18 cellular contexts compared by ENCODE assay signal in genomic region chr7:41130596-41131236, GRCh38.
A peak's percentile ranks its signal among the peaks of the same experiment; 100 is the strongest.
DNase-seq lines count a peak whose midpoint lies in the region; ATAC-seq and TF ChIP-seq lines count a peak whose summit lies in the region.
"Had no signal": no experiment of that assay in that cellular context is flagged by ENCODE, and none has a peak within 500 bp of the region (broad histone marks: within the 10 kb centered on the region; RNA-seq: fewer than 3 reads in every experiment).

No MANE protein-coding gene starts in this region.

- no peak overlapping the region for H3K4ac ChIP-seq in H9 (ENCODE audit: low read depth, low read length)

- no CpG with 5 or more reads among the region's 10 CpGs for WGBS in H9 (ENCODE audit: extremely low coverage, insufficient read length, low lambda C conversion rate)
- 88 to 94% methylated on average over 6 to 10 of the region's 10 CpGs for WGBS in endodermal cell (ENCODE audit: insufficient coverage in 1 of 2, insufficient read length in 1 of 2), 2 experiments

- no peak overlapping the region for H3K23ac ChIP-seq in H9 (ENCODE audit: insufficient read length, low read depth, low read length)

- H3K9ac ChIP-seq in H9 (ENCODE audit: extremely low read depth, insufficient read length, low read length) (no peak overlapping the region), endodermal cell (ENCODE audit: extremely low read depth, low read length, poor library complexity, severe bottlenecking) (no peak overlapping the region)

- TF ChIP-seq CTCF in H9 (conservative IDR thresholded peaks at IDR 0.05) (no peak), endodermal cell (conservative IDR thresholded peaks at IDR 0.05) (no peak), nephron progenitor cell (IDR thresholded peaks at IDR 0.05) (no peak), coronary artery (IDR thresholded peaks at IDR 0.05) (no peak)

- H3K27me3 ChIP-seq in H9 (ENCODE audit: insufficient read depth, low read length) (no peaks in the 10 kb centered on the region), endodermal cell (ENCODE audit: control insufficient read depth, insufficient read depth, low read length, poor library complexity, severe bottlenecking) (no peaks in the 10 kb centered on the region)

- H3K14ac ChIP-seq in H9 (ENCODE audit: insufficient read depth, low read length) = no peak overlapping the region

- H3T11ph ChIP-seq in H9 (ENCODE audit: low read length) = no peak overlapping the region

- H4K20me1 ChIP-seq in H9 (ENCODE audit: control insufficient read depth, insufficient read depth, insufficient read length) = no peaks in the 10 kb centered on the region

- H2AK5ac ChIP-seq in H9 (ENCODE audit: insufficient read length, low read length) = no peak overlapping the region

- H3K9me3 Mint-ChIP-seq in H9 (no peaks in the 10 kb centered on the region), endodermal cell (no peaks in the 10 kb centered on the region), nephron progenitor cell (no peaks in the 10 kb centered on the region)

- no peak overlapping the region for H4K8ac ChIP-seq in H9 (replicated peaks; ENCODE audit: insufficient read length, low read depth, low read length)

- H3K4me1 Mint-ChIP-seq in H9 (peaks cover 25 to 29% of the 10 kb centered on the region in 2 experiments), endodermal cell (peaks cover 12% of the 10 kb centered on the region), nephron progenitor cell (peaks cover 45% of the 10 kb centered on the region)
- H3K4me1 Mint-ChIP-seq: T-cell had no signal

- H3K36me3 ChIP-seq in endodermal cell (ENCODE audit: control insufficient read depth, insufficient read depth, low read length) = no peaks in the 10 kb centered on the region

- ATAC-seq in GM21381 (IDR thresholded peaks at IDR 0.05; ENCODE audit: unreplicated experiment) (no peak), GM21360 (IDR thresholded peaks at IDR 0.05; ENCODE audit: unreplicated experiment) (no peak)
- ATAC-seq: T-cell had no signal

- no peak overlapping the region for H3K4me3 ChIP-seq in endodermal cell (ENCODE audit: low read length)
- no peak overlapping the region for H3K4me3 ChIP-seq in coronary artery

- no peak overlapping the region for H2AFZ ChIP-seq in H9 (ENCODE audit: low read length)

- H4K5ac ChIP-seq in H9 (ENCODE audit: insufficient read length, low read depth, low read length) = no peak overlapping the region

- H3K56ac ChIP-seq in H9 (ENCODE audit: insufficient read length, low read depth, low read length) = no peak overlapping the region

- H3K79me2 ChIP-seq in H9 (ENCODE audit: insufficient read depth, low read length) = no peaks in the 10 kb centered on the region

- H3K9me3 ChIP-seq in H9 (ENCODE audit: control insufficient read depth, low read depth, low read length) = no peaks in the 10 kb centered on the region
- H3K9me3 ChIP-seq in endodermal cell (ENCODE audit: control insufficient read depth, low read length) = no peaks in the 10 kb centered on the region
- H3K9me3 ChIP-seq: Caco-2 had no signal

- H3K27ac Mint-ChIP-seq in H9 (no peak overlapping the region), endodermal cell (no peak overlapping the region), nephron progenitor cell (peak overlapping the region; percentile 87)
- H3K27ac Mint-ChIP-seq: CD14-positive monocyte, T-cell had no signal

- H2BK120ac ChIP-seq in H9 (ENCODE audit: low read depth, low read length, poor library complexity, severe bottlenecking) = no peak overlapping the region

- H3K18ac ChIP-seq in H9 (ENCODE audit: insufficient read length, low read depth, low read length) = no peak overlapping the region

- no peak overlapping the region for H4K91ac ChIP-seq in H9 (ENCODE audit: insufficient read length, low read depth, low read length)

- no peaks in the 10 kb centered on the region for H3K79me1 ChIP-seq in H9 (ENCODE audit: insufficient read depth, low read depth, low read length, poor library complexity, severe bottlenecking)

- H3K4me3 Mint-ChIP-seq in H9 (no peak overlapping the region), endodermal cell (no peak overlapping the region), nephron progenitor cell (no peak overlapping the region)
- H3K4me3 Mint-ChIP-seq: CD14-positive monocyte, T-cell had no signal

- H2BK15ac ChIP-seq in H9 (ENCODE audit: low read depth, low read length) = no peak overlapping the region

- DNase-seq in H9 (peak; percentile 24), NCI-H524 treated with DMSO at 0.1 percent for 48 hours (lab: John Stamatoyannopoulos, UW) (peak; percentile 71), endodermal cell (no peak), nephron progenitor cell (no peak), NCI-H2227 (lab: John Stamatoyannopoulos, UW; ENCODE audit: unreplicated experiment) (no peak), coronary artery (ENCODE audit: low spot score) (no peak)
- DNase-seq: AML-193, Caco-2, DMS53, H7, KG1, NCI-H1436, NCI-H2081 treated with DMSO at 0.1 percent for 48 hours, NCI-H748 treated with DMSO at 0.1 percent for 48 hours, T-cell had no signal

- H2BK20ac ChIP-seq in H9 (ENCODE audit: low read depth, low read length, poor library complexity, severe bottlenecking) = no peak overlapping the region

- no peaks in the 10 kb centered on the region for H3K23me2 ChIP-seq in H9 (ENCODE audit: insufficient read length, low read depth, low read length, poor library complexity, severe bottlenecking)

- no peaks in the 10 kb centered on the region; a peak in 1 of 7 replicates for H3K36me3 Mint-ChIP-seq in H9 (ENCODE audit: insufficient read depth in 1 of 3, low read depth in 3 of 3)
- H3K36me3 Mint-ChIP-seq in endodermal cell (ENCODE audit: low read depth) = no peaks in the 10 kb centered on the region
- no peaks in the 10 kb centered on the region for H3K36me3 Mint-ChIP-seq in nephron progenitor cell (ENCODE audit: low read depth)
- H3K36me3 Mint-ChIP-seq: CD14-positive monocyte, T-cell had no signal

- H3K27me3 Mint-ChIP-seq in H9 (ENCODE audit: low read depth) = no peaks in the 10 kb centered on the region
- no peaks in the 10 kb centered on the region for H3K27me3 Mint-ChIP-seq in endodermal cell (ENCODE audit: insufficient read depth)
- H3K27me3 Mint-ChIP-seq in nephron progenitor cell (ENCODE audit: low read depth, poor library complexity) = peaks cover 6% of the 10 kb centered on the region
- H3K27me3 Mint-ChIP-seq: T-cell had no signal

- no peak overlapping the region for H3K4me2 ChIP-seq in H9 (ENCODE audit: insufficient read depth, insufficient read length, low read length)

- no peak overlapping the region for H3K27ac ChIP-seq in H9 (ENCODE audit: insufficient read length, low read depth, low read length)
- H3K27ac ChIP-seq in endodermal cell (ENCODE audit: low read depth, low read length) = peak overlapping the region; percentile 42
- H3K27ac ChIP-seq in coronary artery = no peak overlapping the region

- H2BK12ac ChIP-seq in H9 (ENCODE audit: insufficient read length, low read depth, low read length) = no peak overlapping the region

- no peaks in the 10 kb centered on the region; the same call in 1 of the 2 replicates for H3K4me1 ChIP-seq in H9 (ENCODE audit: insufficient read depth, low read length)
- H3K4me1 ChIP-seq in endodermal cell (ENCODE audit: control insufficient read depth, insufficient read depth, low read length) = peaks cover 4% of the 10 kb centered on the region
- H3K4me1 ChIP-seq: Caco-2 had no signal

- no peak overlapping the region for H2BK5ac ChIP-seq in H9 (ENCODE audit: insufficient read length, low read length)

Comparison
In these comparisons a context has a peak if more than half of its experiments do, and no peak if none do; other contexts are left out.
1. DNase-seq: peak in H9 (single experiment) and NCI-H524 treated with DMSO at 0.1 percent for 48 hours (single experiment); none in endodermal cell (single experiment), nephron progenitor cell (single experiment), NCI-H2227 (single experiment) and coronary artery (single experiment).